ENCODE assay signal across 15 cellular contexts in genomic region chr2:127485694-127486071, GRCh38. TPM values are rescaled to one million over a fixed set of nuclear protein-coding genes. Genes with fewer than 3 reads are reported as not detected.
DNase-seq lines count a peak whose midpoint lies in the region; ATAC-seq and TF ChIP-seq lines count a peak whose summit lies in the region.
"Had no signal": no experiment of that assay in that cellular context is flagged by ENCODE, and none has a peak within 500 bp of the region (broad histone marks: within the 10 kb centered on the region; RNA-seq: fewer than 3 reads in every experiment).

No MANE protein-coding gene starts in this region.

- H3K27me3 Mint-ChIP-seq in CD14-positive monocyte (ENCODE audit: low read depth in 3 of 3) (peaks cover 0 to 1% (median 0%) of the 10 kb centered on the region in 3 donors), naive B cell (no peaks in the 10 kb centered on the region)
- no peaks in the 10 kb centered on the region for H3K27me3 Mint-ChIP-seq in CD8-positive, alpha-beta memory T cell
- no peaks in the 10 kb centered on the region for H3K27me3 Mint-ChIP-seq in activated CD4-positive, alpha-beta memory T cell treated with anti-CD3 and anti-CD28 coated beads, Interleukin-2, amount 10 ng/mL, durations not matched to agents 7 days and 5 days

- no peak for ATAC-seq in naive B cell (ENCODE audit: low read depth in 2 of 2)
- ATAC-seq: GM23338, PC-3 had no signal

- H3K27me3 ChIP-seq in CD8-positive, alpha-beta memory T cell (ENCODE audit: insufficient read depth, low read length, poor library complexity, severe bottlenecking) = no peaks in the 10 kb centered on the region

- peak overlapping the region in 4 of 7 donors; percentile 36 to 68 (median 50) for H3K27ac Mint-ChIP-seq in CD14-positive monocyte
- H3K27ac Mint-ChIP-seq in CD8-positive, alpha-beta memory T cell = peak overlapping the region; percentile 27 to 97 (median 85)
- peak overlapping the region; percentile 75 for H3K27ac Mint-ChIP-seq in activated CD4-positive, alpha-beta memory T cell treated with anti-CD3 and anti-CD28 coated beads, Interleukin-2, amount 10 ng/mL, durations not matched to agents 7 days and 5 days
- H3K27ac Mint-ChIP-seq in naive B cell = peak overlapping the region in 5 of 6 donors; percentile 1 to 75 (median 61)
- H3K27ac Mint-ChIP-seq: nephron had no signal

- no peak overlapping the region for H3K27ac ChIP-seq in CD8-positive, alpha-beta memory T cell (ENCODE audit: low read depth, low read length)
- H3K27ac ChIP-seq: thoracic aorta had no signal

- H3K4me3 ChIP-seq in CD8-positive, alpha-beta memory T cell (ENCODE audit: low read length) = no peak overlapping the region
- H3K4me3 ChIP-seq: GM23338, thoracic aorta had no signal

- H3K9me3 Mint-ChIP-seq in CD14-positive monocyte (peaks cover 0 to 2% (median 0%) of the 10 kb centered on the region in 7 donors), naive B cell (no peaks in the 10 kb centered on the region)
- H3K9me3 Mint-ChIP-seq in CD8-positive, alpha-beta memory T cell = no peaks in the 10 kb centered on the region
- H3K9me3 Mint-ChIP-seq in activated CD4-positive, alpha-beta memory T cell treated with anti-CD3 and anti-CD28 coated beads, Interleukin-2, amount 10 ng/mL, durations not matched to agents 7 days and 5 days = no peaks in the 10 kb centered on the region
- H3K9me3 Mint-ChIP-seq: GM23338, nephron had no signal

- H3K36me3 Mint-ChIP-seq in CD14-positive monocyte = peaks cover 76 to 94% of the 10 kb centered on the region in 2 donors
- peaks cover 18 to 87% (median 30%) of the 10 kb centered on the region in 3 donors for H3K36me3 Mint-ChIP-seq in CD8-positive, alpha-beta memory T cell
- H3K36me3 Mint-ChIP-seq in activated CD4-positive, alpha-beta memory T cell treated with anti-CD3 and anti-CD28 coated beads, Interleukin-2, amount 10 ng/mL, durations not matched to agents 7 days and 5 days (ENCODE audit: low read depth) = peaks cover 75% of the 10 kb centered on the region
- H3K36me3 Mint-ChIP-seq in naive B cell = peaks cover 26 to 34% of the 10 kb centered on the region in 2 donors

- intact Hi-C loops in CD14-positive monocyte (cut with micrococcal nuclease) = loop anchor here (10.0 kb wide), 2 partner anchors 151 to 161 kb away; no protein-coding TSS in a partner anchor

- H3K4me1 Mint-ChIP-seq in CD14-positive monocyte = peaks cover 31% of the 10 kb centered on the region
- peaks cover 28 to 33% (median 31%) of the 10 kb centered on the region in 3 donors for H3K4me1 Mint-ChIP-seq in CD8-positive, alpha-beta memory T cell
- peaks cover 34% of the 10 kb centered on the region for H3K4me1 Mint-ChIP-seq in activated CD4-positive, alpha-beta memory T cell treated with anti-CD3 and anti-CD28 coated beads, Interleukin-2, amount 10 ng/mL, durations not matched to agents 7 days and 5 days
- H3K4me1 Mint-ChIP-seq in naive B cell = peaks cover 4 to 19% (median 13%) of the 10 kb centered on the region in 3 donors
- H3K4me1 Mint-ChIP-seq: nephron had no signal

- peaks cover 49% of the 10 kb centered on the region for H3K36me3 ChIP-seq in CD8-positive, alpha-beta memory T cell (ENCODE audit: insufficient read depth, low read length)

- DNase-seq in CD14-positive monocyte (ENCODE audit: low spot score) = no peak
- DNase-seq in CD8-positive, alpha-beta memory T cell = no peak
- no peak for DNase-seq in activated CD4-positive, alpha-beta memory T cell treated with anti-CD3 and anti-CD28 coated beads, Interleukin-2, amount 10 ng/mL, durations not matched to agents 7 days and 5 days
- DNase-seq in naive B cell = no peak
- no peak for DNase-seq in occipital lobe (lab: John Stamatoyannopoulos, UW)
- no peak for DNase-seq in islet precursor cell
- no peak for DNase-seq in NCI-H1417 (lab: John Stamatoyannopoulos, UW)
- DNase-seq: EL, foreskin melanocyte, NCI-H2081 treated with DMSO at 0.1 percent for 48 hours, NCI-H69, PC-3 had no signal

- H3K4me3 Mint-ChIP-seq in CD14-positive monocyte (no peak overlapping the region), naive B cell (peak overlapping the region in 1 of 8 donors; percentile 5)
- H3K4me3 Mint-ChIP-seq in CD8-positive, alpha-beta memory T cell = peak overlapping the region in 5 of 7 donors; percentile 18 to 57 (median 36)
- no peak overlapping the region for H3K4me3 Mint-ChIP-seq in activated CD4-positive, alpha-beta memory T cell treated with anti-CD3 and anti-CD28 coated beads, Interleukin-2, amount 10 ng/mL, durations not matched to agents 7 days and 5 days
- H3K4me3 Mint-ChIP-seq: GM23338, nephron had no signal

- no peak for TF ChIP-seq CTCF in CD14-positive monocyte (IDR thresholded peaks at IDR 0.05)

- peaks cover 20% of the 10 kb centered on the region for H3K4me1 ChIP-seq in CD8-positive, alpha-beta memory T cell (ENCODE audit: insufficient read depth, low read length)

- CTCF ChIA-PET in CD8-positive, alpha-beta memory T cell (lab: Charles Lee) = no interaction called here
- CTCF ChIA-PET in activated CD4-positive, alpha-beta memory T cell treated with anti-CD3 and anti-CD28 coated beads, Interleukin-2, amount 10 ng/mL, durations not matched to agents 7 days and 5 days (lab: Charles Lee) = interaction anchor here (1.5 kb wide), 1 partner anchor 20 kb away, joined by 3 read pairs; no protein-coding TSS in a partner anchor

- no peaks in the 10 kb centered on the region for H3K9me3 ChIP-seq in CD8-positive, alpha-beta memory T cell (ENCODE audit: low read length)
- H3K9me3 ChIP-seq: thoracic aorta had no signal

- POLR2A ChIA-PET in CD8-positive, alpha-beta memory T cell (lab: Charles Lee) = no interaction called here
- POLR2A ChIA-PET in activated CD4-positive, alpha-beta memory T cell treated with anti-CD3 and anti-CD28 coated beads, Interleukin-2, amount 10 ng/mL, durations not matched to agents 7 days and 5 days (lab: Charles Lee) = no interaction called here

RNA-seq across cellular contexts. Expression of gene IWS1, which starts 40.6 kb away (rescaled TPM):
- polyA plus RNA-seq in CD14-positive monocyte (10 to 100 TPM in 1 of 2 donors, 1 to 10 TPM in 1; 7.9 to 15.6 TPM), naive B cell (ENCODE audit: low read depth in 6 of 6) (10 to 100 TPM in 5 of 6 donors, 1 to 10 TPM in 1; 5.3 to 43.9 (median 19.1) TPM)
- 10 to 100 TPM; 49.9 to 53.7 TPM for total RNA-seq in CD8-positive, alpha-beta memory T cell
- 33.1 TPM for polyA plus RNA-seq in CD8-positive, alpha-beta memory T cell
- total RNA-seq in activated CD4-positive, alpha-beta memory T cell treated with anti-CD3 and anti-CD28 coated beads, Interleukin-2, amount 10 ng/mL, durations not matched to agents 7 days and 5 days = 10 to 100 TPM; 40.8 to 43.3 TPM
- 34.5 TPM for total RNA-seq in occipital lobe

RNA-seq across cellular contexts. Expression of gene MYO7B, which starts 49.8 kb away (rescaled TPM):
- polyA plus RNA-seq in CD14-positive monocyte = 1 to 10 TPM; 7.3 to 9.0 TPM
- not detected for total RNA-seq in CD8-positive, alpha-beta memory T cell
- not detected for polyA plus RNA-seq in CD8-positive, alpha-beta memory T cell
- under 1 TPM; 0.13 to 0.18 TPM for total RNA-seq in activated CD4-positive, alpha-beta memory T cell treated with anti-CD3 and anti-CD28 coated beads, Interleukin-2, amount 10 ng/mL, durations not matched to agents 7 days and 5 days
- polyA plus RNA-seq in naive B cell (ENCODE audit: low read depth in 6 of 6) = 10 to 100 TPM in 3 of 6 donors, 1 to 10 TPM in 3; 1.7 to 44.3 (median 12.0) TPM
- not detected for total RNA-seq in occipital lobe
- total RNA-seq: GM23338 had no signal
- polyA plus RNA-seq: GM23338 had no signal

Comparison
In these comparisons a context has a peak if more than half of its experiments do, and no peak if none do; other contexts are left out.
1. H3K4me3 Mint-ChIP-seq: peak in CD8-positive, alpha-beta memory T cell (5 of 7); none in CD14-positive monocyte (0 of 2) and activated CD4-positive, alpha-beta memory T cell treated with anti-CD3 and anti-CD28 coated beads, Interleukin-2, amount 10 ng/mL, durations not matched to agents 7 days and 5 days (single experiment).
2. Peak in every context shown above with its lines, with median percentiles within 50 percentile points of each other: H3K27ac Mint-ChIP-seq.